ENCODE assay signal across 1 cellular context in genomic region chr10:3647074-3647473, GRCh38.
TF ChIP-seq lines count a peak whose summit lies in the region.

No MANE protein-coding gene starts in this region.

TF ChIP-seq in GM12878, 131 proteins besides CTCF, POLR2A, EP300 and RAD21 (continued from another document):
- TF ChIP-seq, protein P1, sequence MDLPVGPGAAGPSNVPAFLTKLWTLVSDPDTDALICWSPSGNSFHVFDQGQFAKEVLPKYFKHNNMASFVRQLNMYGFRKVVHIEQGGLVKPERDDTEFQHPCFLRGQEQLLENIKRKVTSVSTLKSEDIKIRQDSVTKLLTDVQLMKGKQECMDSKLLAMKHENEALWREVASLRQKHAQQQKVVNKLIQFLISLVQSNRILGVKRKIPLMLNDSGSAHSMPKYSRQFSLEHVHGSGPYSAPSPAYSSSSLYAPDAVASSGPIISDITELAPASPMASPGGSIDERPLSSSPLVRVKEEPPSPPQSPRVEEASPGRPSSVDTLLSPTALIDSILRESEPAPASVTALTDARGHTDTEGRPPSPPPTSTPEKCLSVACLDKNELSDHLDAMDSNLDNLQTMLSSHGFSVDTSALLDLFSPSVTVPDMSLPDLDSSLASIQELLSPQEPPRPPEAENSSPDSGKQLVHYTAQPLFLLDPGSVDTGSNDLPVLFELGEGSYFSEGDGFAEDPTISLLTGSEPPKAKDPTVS (IDR thresholded peaks at IDR 0.05; ENCODE audit: low read depth, low read length), result no peak
- peak; percentile 62 for TF ChIP-seq JUNB (IDR thresholded peaks at IDR 0.05)
- TF ChIP-seq MEF2A (IDR thresholded peaks at IDR 0.05; ENCODE audit: insufficient read depth, low read depth, low read length), result no peak
- TF ChIP-seq ZNF274 (IDR thresholded peaks at IDR 0.05; ENCODE audit: insufficient read depth, insufficient read length), result no peak
